In genomic region chr9:37149646-37150308, GRCh38 we compare ENCODE assay signal across 19 cellular contexts. TPM values are rescaled to one million over a fixed set of nuclear protein-coding genes. Genes with fewer than 3 reads are reported as not detected.
DNase-seq lines count a peak whose midpoint lies in the region; FAIRE-seq and TF ChIP-seq lines count a peak whose summit lies in the region.
"Had no signal": no experiment of that assay in that cellular context is flagged by ENCODE, and none has a peak within 500 bp of the region (broad histone marks: within the 10 kb centered on the region; RNA-seq: fewer than 3 reads in every experiment).

No MANE protein-coding gene starts in this region.

- CTCF ChIA-PET in mammary epithelial cell (lab: Charles Lee; ENCODE audit: low non-redundant PET) (no interaction called here), MCF 10A (lab: Yijun Ruan, JAX) (interaction anchor here (1.0 kb wide), 1 partner anchor 22 kb away, joined by 3 read pairs; no protein-coding TSS in a partner anchor)

- H2AFZ ChIP-seq in mammary epithelial cell (ENCODE audit: low read depth, low read length): no peak overlapping the region

- peaks cover 7% of the 10 kb centered on the region for H3K4me1 Mint-ChIP-seq in MCF 10A (ENCODE audit: insufficient read depth, unreplicated experiment)

- no peak for TF ChIP-seq CTCF in mammary epithelial cell (conservative IDR thresholded peaks at IDR 0.05 in 1 of 2, IDR thresholded peaks at IDR 0.05 in 1 of 2; ENCODE audit: extremely low read depth in 1 of 2, insufficient read depth in 1 of 2, low read depth in 1 of 2, low read length in 2 of 2)
- no peak for TF ChIP-seq CTCF in MCF 10A (IDR thresholded peaks at IDR 0.05; ENCODE audit: unreplicated experiment)
- TF ChIP-seq CTCF in neutrophil (IDR thresholded peaks at IDR 0.05): no peak
- TF ChIP-seq CTCF in kidney (IDR thresholded peaks at IDR 0.05; ENCODE audit: borderline replicate concordance, extremely low read depth, insufficient read depth): no peak
- TF ChIP-seq CTCF in ovary (IDR thresholded peaks at IDR 0.05): no peak

- H3K79me2 ChIP-seq in mammary epithelial cell (ENCODE audit: insufficient read depth, low read length): peaks cover 7% of the 10 kb centered on the region

- DNase-seq in mammary epithelial cell (no peak), MCF 10A (ENCODE audit: unreplicated experiment) (no peak), kidney (no peak), NOMO-1 treated with DMSO at 0.1 percent for 48 hours (lab: John Stamatoyannopoulos, UW; ENCODE audit: unreplicated experiment) (no peak), ovary (no peak)
- DNase-seq: CD4-positive, alpha-beta T cell; DMS79 treated with DMSO at 0.1 percent for 48 hours; GOT3; HFFc6; NCI-H1436; NCI-H2081 treated with DMSO at 0.1 percent for 48 hours; NCI-H2227 treated with DMSO at 0.1 percent for 48 hours; NCI-H526; OCI-M1 had no signal

- H3K4me3 ChIP-seq in mammary epithelial cell (replicated peaks in 1 of 3; ENCODE audit: insufficient read depth in 1 of 3, low read depth in 2 of 3, low read length in 3 of 3) (no peak overlapping the region), HUES64 (ENCODE audit: low read length) (no peak overlapping the region), ectodermal cell (ENCODE audit: insufficient read depth, low read depth, low read length) (no peak overlapping the region), neutrophil (ENCODE audit: low read depth in 1 of 2, low read length in 1 of 2) (no peak overlapping the region), kidney (ENCODE audit: low read length in 2 of 2) (no peak overlapping the region), ovary (no peak overlapping the region)
- H3K4me3 ChIP-seq: SJSA1 had no signal

- TF ChIP-seq POLR2A in ovary (IDR thresholded peaks at IDR 0.05): no peak

- no peaks in the 10 kb centered on the region for H3K9me3 Mint-ChIP-seq in MCF 10A (ENCODE audit: unreplicated experiment)
- H3K9me3 Mint-ChIP-seq: CD4-positive, alpha-beta T cell; HFFc6 had no signal

- no peak overlapping the region for H3K4me3 Mint-ChIP-seq in MCF 10A (ENCODE audit: unreplicated experiment)
- H3K4me3 Mint-ChIP-seq: CD4-positive, alpha-beta T cell; HFFc6 had no signal

- intact Hi-C loops in mammary epithelial cell (cut with micrococcal nuclease) (loop anchor here (10.0 kb wide), 1 partner anchor 205 kb away; no protein-coding TSS in a partner anchor), MCF 10A (cut with micrococcal nuclease) (no loop called here), kidney (cut with DNase I) (no loop called here), ovary (cut with DNase I) (no loop called here)

- no peak overlapping the region for H3K27ac Mint-ChIP-seq in MCF 10A (ENCODE audit: low read depth, unreplicated experiment)
- H3K27ac Mint-ChIP-seq: CD4-positive, alpha-beta T cell; HFFc6 had no signal

- H3K9ac ChIP-seq in mammary epithelial cell (ENCODE audit: insufficient read depth, low read length) (no peak overlapping the region), HUES64 (ENCODE audit: low read depth, low read length) (no peak overlapping the region), kidney (ENCODE audit: low read length in 2 of 2) (no peak overlapping the region)

- H3K27ac ChIP-seq in mammary epithelial cell (ENCODE audit: insufficient read depth, low read depth, low read length): no peak overlapping the region
- H3K27ac ChIP-seq in HUES64 (ENCODE audit: low read depth, low read length): peak overlapping the region; percentile 5; the same call in 1 of the 2 replicates
- peak overlapping the region; percentile 4 for H3K27ac ChIP-seq in ectodermal cell (ENCODE audit: insufficient read depth, low read depth, low read length, poor library complexity, severe bottlenecking)
- peak overlapping the region; percentile 27 for H3K27ac ChIP-seq in neutrophil
- H3K27ac ChIP-seq in kidney (ENCODE audit: low read depth in 2 of 2, low read length in 2 of 2): no peak overlapping the region
- no peak overlapping the region for H3K27ac ChIP-seq in ovary
- H3K27ac ChIP-seq: SJSA1 had no signal

- H3K27me3 ChIP-seq in mammary epithelial cell (ENCODE audit: insufficient read depth, low read length) (no peaks in the 10 kb centered on the region), HUES64 (ENCODE audit: insufficient read depth, low read length) (no peaks in the 10 kb centered on the region), ectodermal cell (ENCODE audit: control insufficient read depth, insufficient read depth, low read length, poor library complexity, severe bottlenecking) (no peaks in the 10 kb centered on the region), neutrophil (no peaks in the 10 kb centered on the region), ovary (no peaks in the 10 kb centered on the region)
- H3K27me3 ChIP-seq: SJSA1 had no signal

- H3K4me1 ChIP-seq in mammary epithelial cell (ENCODE audit: insufficient read depth, low read length) (no peaks in the 10 kb centered on the region), HUES64 (ENCODE audit: insufficient read depth, low read length) (peaks cover 35% of the 10 kb centered on the region), ectodermal cell (ENCODE audit: control insufficient read depth, insufficient read depth, low read length) (peaks cover 20% of the 10 kb centered on the region), neutrophil (ENCODE audit: control insufficient read depth in 1 of 2, insufficient read depth in 1 of 2, low read depth in 1 of 2, low read length in 1 of 2) (peaks cover 30 to 33% of the 10 kb centered on the region in 2 experiments), kidney (ENCODE audit: control insufficient read depth in 1 of 2, insufficient read depth in 1 of 2, low read depth in 1 of 2, low read length in 2 of 2) (no peaks in the 10 kb centered on the region), ovary (ENCODE audit: insufficient read depth) (no peaks in the 10 kb centered on the region)

- no peaks in the 10 kb centered on the region for H4K20me1 ChIP-seq in mammary epithelial cell (ENCODE audit: insufficient read depth, low read length)

- H3K36me3 ChIP-seq in mammary epithelial cell (ENCODE audit: insufficient read depth, low read length) (peaks cover 4% of the 10 kb centered on the region), HUES64 (ENCODE audit: insufficient read depth, low read length) (peaks cover 12% of the 10 kb centered on the region; the same call in 1 of the 2 replicates), ectodermal cell (ENCODE audit: control insufficient read depth, insufficient read depth, low read length) (no peaks in the 10 kb centered on the region), neutrophil (no peaks in the 10 kb centered on the region), kidney (ENCODE audit: control insufficient read depth in 1 of 2, insufficient read depth in 2 of 2, low read length in 2 of 2) (no peaks in the 10 kb centered on the region), ovary (no peaks in the 10 kb centered on the region)
- H3K36me3 ChIP-seq: SJSA1 had no signal

- in situ Hi-C loops in mammary epithelial cell (cut with MboI; ENCODE audit: low sequenced_read_pairs in 2 of 2): no loop called here

- POLR2A ChIA-PET in MCF 10A (lab: Yijun Ruan, JAX): interaction anchor here (0.7 to 1.0 kb wide), 2 partner anchors 21 to 28 kb away, joined by 3 read pairs; no protein-coding TSS in a partner anchor

- no peak overlapping the region for H3K4me2 ChIP-seq in mammary epithelial cell (ENCODE audit: insufficient read depth, low read depth, low read length)

- dilution Hi-C loops in mammary epithelial cell (cut with HindIII; ENCODE audit: low sequenced_read_pairs): no loop called here

- 95% methylated on average over 4 of the region's 4 CpGs for WGBS in mammary epithelial cell (ENCODE audit: low coverage, missing lambda C conversion rate)
- WGBS in HUES64: 32% methylated on average over 2 of the region's 4 CpGs
- 15 to 47% methylated on average over 2 to 4 of the region's 4 CpGs for WGBS in ectodermal cell, 2 experiments
- 90 to 93% (median 92%) methylated on average over 4 of the region's 4 CpGs for WGBS in ovary, 3 donors

- BruUV-seq in mammary epithelial cell (replicated peaks; lab: Mats Ljungman, UMichigan) (TSS peak; percentile 9), MCF 10A (replicated peaks; lab: Mats Ljungman, UMichigan) (no TSS peak)

- H3K9me3 ChIP-seq in mammary epithelial cell (replicated peaks; ENCODE audit: insufficient read depth, low read length) (no peaks in the 10 kb centered on the region), HUES64 (ENCODE audit: insufficient read depth, low read depth, low read length) (no peaks in the 10 kb centered on the region), ectodermal cell (ENCODE audit: control insufficient read depth, low read length) (no peaks in the 10 kb centered on the region), neutrophil (no peaks in the 10 kb centered on the region), kidney (ENCODE audit: control insufficient read depth in 1 of 2, low read length in 2 of 2) (no peaks in the 10 kb centered on the region), ovary (no peaks in the 10 kb centered on the region)
- H3K9me3 ChIP-seq: SJSA1 had no signal

- H3K36me3 Mint-ChIP-seq in MCF 10A (ENCODE audit: insufficient read depth, unreplicated experiment): peaks cover 35% of the 10 kb centered on the region

- no peak for TF ChIP-seq EP300 in ovary (IDR thresholded peaks at IDR 0.05)

- no peak for FAIRE-seq in kidney (lab: Jason Lieb, UNC)
- FAIRE-seq: A204.1 had no signal

- no peaks in the 10 kb centered on the region for H3K27me3 Mint-ChIP-seq in MCF 10A (ENCODE audit: insufficient read depth, unreplicated experiment)
- H3K27me3 Mint-ChIP-seq: CD4-positive, alpha-beta T cell had no signal

RNA-seq across cellular contexts. Expression of gene ZCCHC7, which starts 29.4 kb away (rescaled TPM):
- total RNA-seq in mammary epithelial cell: 10 to 100 TPM; 15.8 to 25.5 TPM
- polyA plus RNA-seq in mammary epithelial cell: 11.5 TPM
- 15.9 TPM for polyA minus RNA-seq in mammary epithelial cell
- total RNA-seq in MCF 10A (2022): 34.0 and 41.7 TPM in 2 replicates
- polyA plus RNA-seq in HUES64 (2013, experiment 1 of 2): 18.0 TPM
- polyA plus RNA-seq in HUES64 (2013, experiment 2 of 2): 22.4 TPM
- polyA plus RNA-seq in ectodermal cell (2013, experiment 1 of 4): 32.0 TPM
- polyA plus RNA-seq in ectodermal cell (2013, experiment 2 of 4): 33.0 TPM
- polyA plus RNA-seq in ectodermal cell (2013, experiment 3 of 4): 28.3 TPM
- 30.1 TPM for polyA plus RNA-seq in ectodermal cell (2013, experiment 4 of 4)
- total RNA-seq in kidney: 22.3 TPM
- polyA plus RNA-seq in kidney (ENCODE audit: insufficient read depth, low read depth, low replicate concordance): 7.2 TPM
- 10 to 100 TPM; 15.9 to 37.4 (median 30.2) TPM for total RNA-seq in ovary
- 10 to 100 TPM; 15.8 to 20.4 TPM for polyA plus RNA-seq in ovary

Comparison
In these comparisons a context has a peak if more than half of its experiments do, and no peak if none do; other contexts are left out.
1. H3K27ac ChIP-seq: peak in HUES64 (single experiment), ectodermal cell (single experiment) and neutrophil (single experiment); none in mammary epithelial cell (single experiment), kidney (0 of 2) and ovary (0 of 2).